ENCODE assay signal across 28 cellular contexts in the genomic region with DNA sequence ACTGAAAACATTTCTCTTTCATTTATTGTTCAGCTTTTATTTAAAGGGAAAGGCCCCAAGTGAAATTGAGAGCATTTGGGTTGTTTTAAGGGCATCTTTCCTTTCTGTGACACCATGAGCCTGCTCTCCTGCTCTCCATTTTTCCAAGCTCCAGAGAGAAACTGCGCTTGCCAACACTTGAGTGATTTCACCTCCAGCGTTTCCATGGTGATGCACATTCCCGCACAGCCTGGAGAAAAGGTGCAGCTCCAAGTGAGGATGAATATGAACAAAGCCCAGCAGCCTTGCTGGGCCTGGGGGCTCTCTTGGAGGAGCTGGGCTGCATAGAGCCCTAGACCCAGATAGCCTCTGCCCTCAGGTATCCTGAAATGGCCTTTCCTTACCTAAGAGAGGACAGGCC.
DNase-seq lines count a peak whose midpoint lies in the region; ATAC-seq and TF ChIP-seq lines count a peak whose summit lies in the region.
"Had no signal": no experiment of that assay in that cellular context is flagged by ENCODE, and none has a peak within 500 bp of the region (broad histone marks: within the 10 kb centered on the region; RNA-seq: fewer than 3 reads in every experiment).

No MANE protein-coding gene starts in this region.

- no peak overlapping the region for H3K4me3 Mint-ChIP-seq in GM23338
- H3K4me3 Mint-ChIP-seq: activated T-cell treated with anti-CD3 and anti-CD28 coated beads, Interleukin-2, amount 50 U/mL, for 4 hours; WTC11 had no signal

- H3K9me2 ChIP-seq in GM23338 (ENCODE audit: insufficient read depth) = no peaks in the 10 kb centered on the region

- ATAC-seq in GM23338 (no peak), right cardiac atrium (no peak)
- ATAC-seq: activated T-cell treated with anti-CD3 and anti-CD28 coated beads, Interleukin-2, amount 50 U/mL, for 4 hours; GM12878; HCT116; left colon had no signal

- H3K36me3 ChIP-seq in GM23338 (ENCODE audit: insufficient read depth) (no peaks in the 10 kb centered on the region), sigmoid colon (no peaks in the 10 kb centered on the region)
- H3K36me3 ChIP-seq: adrenal gland, esophagus squamous epithelium, SJSA1, upper lobe of right lung had no signal

- no peaks in the 10 kb centered on the region for H3K4me1 ChIP-seq in GM23338 (ENCODE audit: insufficient read depth)
- no peaks in the 10 kb centered on the region for H3K4me1 ChIP-seq in sigmoid colon
- no peaks in the 10 kb centered on the region for H3K4me1 ChIP-seq in right cardiac atrium (ENCODE audit: control insufficient read depth, insufficient read depth, low read length)
- H3K4me1 ChIP-seq: esophagus squamous epithelium, SJSA1, upper lobe of right lung had no signal

- DNase-seq in GM23338 (ENCODE audit: low spot score) = peak; percentile 36
- DNase-seq in left kidney (ENCODE audit: low read depth, low spot score) = peak; percentile 87
- DNase-seq in retina = peak; percentile 68
- no peak for DNase-seq in sigmoid colon
- DNase-seq in stimulated activated CD4-positive, alpha-beta T cell treated with anti-CD3 and anti-CD28 coated beads, Interleukin-4, amount 100 ng/mL, for 1 hour = no peak
- DNase-seq in activated naive CD4-positive, alpha-beta T cell treated with Interleukin-2 at 50 U/mL for 16 hours = no peak
- no peak for DNase-seq in right cardiac atrium
- DNase-seq: activated CD4-positive, alpha-beta T cell treated with anti-CD3 and anti-CD28 coated beads, Interleukin-2, amount 50 U/mL, for 1 hour; activated naive CD4-positive, alpha-beta T cell; activated T-cell treated with anti-CD3 and anti-CD28 coated beads, Interleukin-2, amount 50 U/mL, for 4 hours; adrenal gland; COR-L47; DND-41; esophagus squamous epithelium; foreskin melanocyte; left colon; NCI-H1694 treated with DMSO at 0.1 percent for 48 hours; NCI-H82; RPMI8226; stimulated activated CD4-positive, alpha-beta T cell treated with anti-CD3 and anti-CD28 coated beads, Interleukin-2, amount 100 ng/mL, for 48 hours; upper lobe of right lung had no signal

- H3K4me2 ChIP-seq in GM23338 = no peak overlapping the region
- H3K4me2 ChIP-seq: KMS-11 had no signal

- no peaks in the 10 kb centered on the region for H3K79me2 ChIP-seq in GM23338 (replicated peaks; ENCODE audit: insufficient read depth)

- H4K20me1 ChIP-seq in GM23338 (replicated peaks; ENCODE audit: insufficient read depth) = no peaks in the 10 kb centered on the region

- peaks cover 20% of the 10 kb centered on the region; the same call in 2 of the 3 replicates for H3K4me1 Mint-ChIP-seq in GM23338

- no peak for TF ChIP-seq POLR2A in sigmoid colon (IDR thresholded peaks at IDR 0.05)

- H3K27me3 ChIP-seq in GM23338 (ENCODE audit: insufficient read depth) = no peaks in the 10 kb centered on the region
- peaks cover 0 to 11% (median 0%) of the 10 kb centered on the region in 3 donors for H3K27me3 ChIP-seq in sigmoid colon
- no peaks in the 10 kb centered on the region for H3K27me3 ChIP-seq in right cardiac atrium (ENCODE audit: control insufficient read depth, insufficient read depth)
- H3K27me3 ChIP-seq: SJSA1, upper lobe of right lung had no signal

- no peaks in the 10 kb centered on the region for H3K9me3 Mint-ChIP-seq in GM23338

- no peak overlapping the region for H3K27ac Mint-ChIP-seq in GM23338
- H3K27ac Mint-ChIP-seq: WTC11 had no signal

- WGBS in sigmoid colon, 2 donors = 68 to 77% methylated on average over 3 of the region's 3 CpGs
- WGBS in right cardiac atrium = 41% methylated on average over 3 of the region's 3 CpGs

- H3K36me3 Mint-ChIP-seq in GM23338 (ENCODE audit: low read depth) = no peaks in the 10 kb centered on the region
- H3K36me3 Mint-ChIP-seq: WTC11 had no signal

- no peaks in the 10 kb centered on the region for H3K9me3 ChIP-seq in sigmoid colon
- no peaks in the 10 kb centered on the region for H3K9me3 ChIP-seq in right cardiac atrium (ENCODE audit: control insufficient read depth, low read length)
- H3K9me3 ChIP-seq: adrenal gland, esophagus squamous epithelium, SJSA1, upper lobe of right lung had no signal

- intact Hi-C loops in sigmoid colon (cut with DNase I) = no loop called here
- intact Hi-C loops in right cardiac atrium (cut with DNase I) = no loop called here

- TF ChIP-seq EP300 in sigmoid colon (IDR thresholded peaks at IDR 0.05) = no peak

- TF ChIP-seq CTCF in GM23338 (conservative IDR thresholded peaks at IDR 0.05; ENCODE audit: low read depth in 2 of 2) (no peak), sigmoid colon (IDR thresholded peaks at IDR 0.05) (no peak)

- no peaks in the 10 kb centered on the region for H3F3A ChIP-seq in GM23338 (replicated peaks; ENCODE audit: low read depth)

- peak overlapping the region; percentile 23; the same call in 1 of the 2 replicates for H2AFZ ChIP-seq in GM23338

- H3K27ac ChIP-seq in GM23338 (ENCODE audit: low read depth) = no peak overlapping the region
- peak overlapping the region; percentile 3 for H3K27ac ChIP-seq in angular gyrus (ENCODE audit: low read depth, low read length)
- H3K27ac ChIP-seq in sigmoid colon = no peak overlapping the region
- no peak overlapping the region for H3K27ac ChIP-seq in right cardiac atrium (ENCODE audit: low read length)
- H3K27ac ChIP-seq: adrenal gland, coronary artery, esophagus squamous epithelium, KMS-11, SJSA1, upper lobe of right lung had no signal

- H3K4me3 ChIP-seq in GM23338 = no peak overlapping the region
- H3K4me3 ChIP-seq in sigmoid colon = no peak overlapping the region
- no peak overlapping the region for H3K4me3 ChIP-seq in right cardiac atrium (ENCODE audit: low read length)
- H3K4me3 ChIP-seq: adrenal gland, coronary artery, esophagus squamous epithelium, GM12878, SJSA1, upper lobe of right lung had no signal

- H3K27me3 Mint-ChIP-seq in GM23338 (ENCODE audit: insufficient read depth, low read depth, poor library complexity) = peaks cover 1% of the 10 kb centered on the region

TF ChIP-seq in GM23338, 12 proteins besides CTCF, POLR2A, EP300 and RAD21 (continues in another document):
- TF ChIP-seq NANOG (IDR thresholded peaks at IDR 0.05; ENCODE audit: borderline replicate concordance) (no peak), POLR2AphosphoS5 (IDR thresholded peaks at IDR 0.05; ENCODE audit: low read depth) (no peak), ZNF114 (CRISPR knock-in tag; IDR thresholded peaks at IDR 0.05) (no peak), EZH2 (IDR thresholded peaks at IDR 0.05; ENCODE audit: low read depth, unreplicated experiment) (no peak)
- TF ChIP-seq, protein P1, sequence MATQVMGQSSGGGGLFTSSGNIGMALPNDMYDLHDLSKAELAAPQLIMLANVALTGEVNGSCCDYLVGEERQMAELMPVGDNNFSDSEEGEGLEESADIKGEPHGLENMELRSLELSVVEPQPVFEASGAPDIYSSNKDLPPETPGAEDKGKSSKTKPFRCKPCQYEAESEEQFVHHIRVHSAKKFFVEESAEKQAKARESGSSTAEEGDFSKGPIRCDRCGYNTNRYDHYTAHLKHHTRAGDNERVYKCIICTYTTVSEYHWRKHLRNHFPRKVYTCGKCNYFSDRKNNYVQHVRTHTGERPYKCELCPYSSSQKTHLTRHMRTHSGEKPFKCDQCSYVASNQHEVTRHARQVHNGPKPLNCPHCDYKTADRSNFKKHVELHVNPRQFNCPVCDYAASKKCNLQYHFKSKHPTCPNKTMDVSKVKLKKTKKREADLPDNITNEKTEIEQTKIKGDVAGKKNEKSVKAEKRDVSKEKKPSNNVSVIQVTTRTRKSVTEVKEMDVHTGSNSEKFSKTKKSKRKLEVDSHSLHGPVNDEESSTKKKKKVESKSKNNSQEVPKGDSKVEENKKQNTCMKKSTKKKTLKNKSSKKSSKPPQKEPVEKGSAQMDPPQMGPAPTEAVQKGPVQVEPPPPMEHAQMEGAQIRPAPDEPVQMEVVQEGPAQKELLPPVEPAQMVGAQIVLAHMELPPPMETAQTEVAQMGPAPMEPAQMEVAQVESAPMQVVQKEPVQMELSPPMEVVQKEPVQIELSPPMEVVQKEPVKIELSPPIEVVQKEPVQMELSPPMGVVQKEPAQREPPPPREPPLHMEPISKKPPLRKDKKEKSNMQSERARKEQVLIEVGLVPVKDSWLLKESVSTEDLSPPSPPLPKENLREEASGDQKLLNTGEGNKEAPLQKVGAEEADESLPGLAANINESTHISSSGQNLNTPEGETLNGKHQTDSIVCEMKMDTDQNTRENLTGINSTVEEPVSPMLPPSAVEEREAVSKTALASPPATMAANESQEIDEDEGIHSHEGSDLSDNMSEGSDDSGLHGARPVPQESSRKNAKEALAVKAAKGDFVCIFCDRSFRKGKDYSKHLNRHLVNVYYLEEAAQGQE (IDR thresholded peaks at IDR 0.05; ENCODE audit: unreplicated experiment) = no peak

Comparison
In these comparisons a context has a peak if more than half of its experiments do, and no peak if none do; other contexts are left out.
1. DNase-seq: peak in GM23338 (single experiment), left kidney (single experiment) and retina (single experiment); none in sigmoid colon (single experiment), stimulated activated CD4-positive, alpha-beta T cell treated with anti-CD3 and anti-CD28 coated beads, Interleukin-4, amount 100 ng/mL, for 1 hour (single experiment), activated naive CD4-positive, alpha-beta T cell treated with Interleukin-2 at 50 U/mL for 16 hours (single experiment) and right cardiac atrium (0 of 3).